14 cellular contexts compared by ENCODE assay signal in genomic region chr9:20987521-20987920, GRCh38.
"Had no signal": no experiment of that assay in that cellular context is flagged by ENCODE, and none has a peak within 500 bp of the region (broad histone marks: within the 10 kb centered on the region; RNA-seq: fewer than 3 reads in every experiment).

No MANE protein-coding gene starts in this region.

- H3K27ac ChIP-seq: colonic mucosa, ovary, right atrium auricular region, sigmoid colon, skin epidermis had no signal

- H3K4me1 ChIP-seq: colonic mucosa, right atrium auricular region had no signal

- H3K36me3 ChIP-seq: colonic mucosa, ovary had no signal

- H3K27me3 ChIP-seq: colonic mucosa, ovary, right atrium auricular region, sigmoid colon had no signal

- H3K4me3 ChIP-seq: colonic mucosa, ovary, right atrium auricular region, sigmoid colon, skin epidermis had no signal

- DNase-seq: colonic mucosa; effector CD4-positive, alpha-beta T cell; foreskin melanocyte; head of caudate nucleus; hypothalamus; kidney glomerular epithelial cell; naive B cell; nephron progenitor cell; ovary; sigmoid colon; stimulated activated CD4-positive, alpha-beta T cell treated with anti-CD3 and anti-CD28 coated beads, Interleukin-12 subunit alpha, Interleukin-12 subunit beta, amount 100 ng/mL, for 4 hours; stimulated activated naive CD4-positive, alpha-beta T cell had no signal

- H3K9me3 ChIP-seq: colonic mucosa, ovary, right atrium auricular region, sigmoid colon had no signal
